ENCODE assay signal across 1 cellular context in the genomic region with DNA sequence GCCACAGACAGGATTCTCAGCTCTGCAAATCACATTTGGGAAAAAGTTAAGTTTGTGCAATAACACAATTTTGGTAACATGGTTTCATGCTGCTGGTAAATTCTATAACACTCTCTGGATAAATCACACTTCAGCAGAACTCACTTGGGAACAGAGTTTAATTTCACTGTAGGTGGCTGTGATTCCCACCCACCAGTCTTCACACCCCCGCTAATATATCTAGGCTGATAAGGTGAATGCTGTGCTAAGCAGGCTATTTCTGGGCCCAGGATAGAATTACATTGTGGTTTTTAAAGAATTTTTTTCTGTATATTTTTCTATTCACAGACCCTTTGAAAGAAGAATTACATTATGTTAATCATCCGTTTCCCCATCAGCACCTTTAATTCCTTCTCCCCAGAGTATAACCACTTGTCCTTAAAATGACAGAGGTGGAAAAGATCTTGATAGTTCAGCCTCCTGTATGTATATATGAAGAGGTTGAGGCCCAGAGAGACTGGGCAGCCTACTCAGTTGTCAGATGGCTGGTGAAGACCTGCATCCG.
TF ChIP-seq lines count a peak whose summit lies in the region.

No MANE protein-coding gene starts in this region.

TF ChIP-seq in K562, 482 proteins besides CTCF, POLR2A, EP300 and RAD21:
- TF ChIP-seq EGR1 (conservative IDR thresholded peaks at IDR 0.05) = peak; percentile 36; the same call in 1 of the 2 replicates
- no peak for TF ChIP-seq TAF7 (tag; IDR thresholded peaks at IDR 0.05)
